Comparison of ENCODE assay signal across 16 cellular contexts in genomic region chr12:94284046-94284445, GRCh38.
DNase-seq lines count a peak whose midpoint lies in the region; ATAC-seq and TF ChIP-seq lines count a peak whose summit lies in the region.
"Had no signal": no experiment of that assay in that cellular context is flagged by ENCODE, and none has a peak within 500 bp of the region (broad histone marks: within the 10 kb centered on the region; RNA-seq: fewer than 3 reads in every experiment).

No MANE protein-coding gene starts in this region.

- no peaks in the 10 kb centered on the region for H3K36me3 ChIP-seq in suprapubic skin

- H3K27me3 Mint-ChIP-seq in T-cell: no peaks in the 10 kb centered on the region
- H3K27me3 Mint-ChIP-seq in effector memory CD8-positive, alpha-beta T cell: no peaks in the 10 kb centered on the region
- no peaks in the 10 kb centered on the region for H3K27me3 Mint-ChIP-seq in stimulated activated memory B cell treated with anti-CD40 and anti-IgM and Interleukin-4, amounts not matched to agents 10 μg/mL and 1 μg/mL and 100 μg/mL, for 72 hours
- no peaks in the 10 kb centered on the region for H3K27me3 Mint-ChIP-seq in natural killer cell treated with Interleukin-12 subunit alpha and Interleukin-12 subunit beta and Interleukin-15 and Interleukin-18, amount 100 ng/mL, for 72 hours
- peaks cover 24% of the 10 kb centered on the region for H3K27me3 Mint-ChIP-seq in HFFc6 (ENCODE audit: insufficient read depth)
- H3K27me3 Mint-ChIP-seq: B cell; CD4-positive, alpha-beta T cell; IgD-negative memory B cell had no signal

- WGBS in suprapubic skin: 92% methylated on average over 1 of the region's 1 CpG

- peak overlapping the region; percentile 55 to 95 for H3K27ac Mint-ChIP-seq in T-cell
- H3K27ac Mint-ChIP-seq in effector memory CD8-positive, alpha-beta T cell: peak overlapping the region; percentile 89 to 96
- peak overlapping the region; percentile 69 for H3K27ac Mint-ChIP-seq in stimulated activated memory B cell treated with anti-CD40 and anti-IgM and Interleukin-4, amounts not matched to agents 10 μg/mL and 1 μg/mL and 100 μg/mL, for 72 hours
- no peak overlapping the region for H3K27ac Mint-ChIP-seq in natural killer cell treated with Interleukin-12 subunit alpha and Interleukin-12 subunit beta and Interleukin-15 and Interleukin-18, amount 100 ng/mL, for 72 hours
- H3K27ac Mint-ChIP-seq in HFFc6: no peak overlapping the region

- H3K4me1 Mint-ChIP-seq in T-cell (peaks cover 22 to 36% (median 26%) of the 10 kb centered on the region in 3 donors), HFFc6 (ENCODE audit: low read depth) (peaks cover 9% of the 10 kb centered on the region)
- peaks cover 28 to 37% of the 10 kb centered on the region in 2 donors for H3K4me1 Mint-ChIP-seq in effector memory CD8-positive, alpha-beta T cell (ENCODE audit: low read depth in 2 of 2)
- peaks cover 46% of the 10 kb centered on the region for H3K4me1 Mint-ChIP-seq in stimulated activated memory B cell treated with anti-CD40 and anti-IgM and Interleukin-4, amounts not matched to agents 10 μg/mL and 1 μg/mL and 100 μg/mL, for 72 hours
- peaks cover 21 to 29% of the 10 kb centered on the region in 2 donors for H3K4me1 Mint-ChIP-seq in natural killer cell treated with Interleukin-12 subunit alpha and Interleukin-12 subunit beta and Interleukin-15 and Interleukin-18, amount 100 ng/mL, for 72 hours (ENCODE audit: low read depth in 2 of 2)

- TF ChIP-seq CTCF in suprapubic skin (IDR thresholded peaks at IDR 0.05) (no peak), HFFc6 (IDR thresholded peaks at IDR 0.05) (no peak)

- DNase-seq in EH (ENCODE audit: low read depth): peak; percentile 60
- DNase-seq in T-cell: no peak
- no peak for DNase-seq in effector memory CD8-positive, alpha-beta T cell
- DNase-seq in suprapubic skin (ENCODE audit: low spot score in 2 of 2): no peak
- DNase-seq in natural killer cell treated with Interleukin-12 subunit alpha and Interleukin-12 subunit beta and Interleukin-15 and Interleukin-18, amount 100 ng/mL, for 72 hours (ENCODE audit: low spot score): no peak
- no peak for DNase-seq in HFFc6
- DNase-seq: C1 segment of cervical spinal cord; Caco-2; CD4-positive, alpha-beta T cell; DND-41; GM23248 had no signal

- no peak overlapping the region for H3K27ac ChIP-seq in suprapubic skin
- H3K27ac ChIP-seq: GM23248 had no signal

- CTCF ChIA-PET in T-cell (lab: Charles Lee): interaction anchor here in 1 of 2 donors (0.7 kb wide), 1 partner anchor 11 kb away, joined by 4 read pairs; no protein-coding TSS in a partner anchor

- H3K4me3 ChIP-seq in suprapubic skin: no peak overlapping the region
- H3K4me3 ChIP-seq: GM12878, GM23248 had no signal

- no peaks in the 10 kb centered on the region for H3K9me3 Mint-ChIP-seq in T-cell
- no peaks in the 10 kb centered on the region for H3K9me3 Mint-ChIP-seq in effector memory CD8-positive, alpha-beta T cell
- no peaks in the 10 kb centered on the region for H3K9me3 Mint-ChIP-seq in stimulated activated memory B cell treated with anti-CD40 and anti-IgM and Interleukin-4, amounts not matched to agents 10 μg/mL and 1 μg/mL and 100 μg/mL, for 72 hours
- peaks cover 5% of the 10 kb centered on the region for H3K9me3 Mint-ChIP-seq in natural killer cell treated with Interleukin-12 subunit alpha and Interleukin-12 subunit beta and Interleukin-15 and Interleukin-18, amount 100 ng/mL, for 72 hours
- H3K9me3 Mint-ChIP-seq in HFFc6: no peaks in the 10 kb centered on the region
- H3K9me3 Mint-ChIP-seq: CD4-positive, alpha-beta T cell had no signal

- H3K27me3 ChIP-seq in suprapubic skin: no peaks in the 10 kb centered on the region

- no peak for ATAC-seq in T-cell (replicated peaks in 1 of 4)
- ATAC-seq in effector memory CD8-positive, alpha-beta T cell (replicated peaks): no peak
- no peak for ATAC-seq in stimulated activated memory B cell treated with anti-CD40 and anti-IgM and Interleukin-4, amounts not matched to agents 10 μg/mL and 1 μg/mL and 100 μg/mL, for 72 hours
- ATAC-seq in natural killer cell treated with Interleukin-12 subunit alpha and Interleukin-12 subunit beta and Interleukin-15 and Interleukin-18, amount 100 ng/mL, for 72 hours: no peak
- ATAC-seq: GM12878, HCT116 had no signal

- TF ChIP-seq POLR2A in suprapubic skin (IDR thresholded peaks at IDR 0.05): no peak

- H3K4me3 Mint-ChIP-seq in T-cell: no peak overlapping the region
- no peak overlapping the region for H3K4me3 Mint-ChIP-seq in effector memory CD8-positive, alpha-beta T cell
- H3K4me3 Mint-ChIP-seq in stimulated activated memory B cell treated with anti-CD40 and anti-IgM and Interleukin-4, amounts not matched to agents 10 μg/mL and 1 μg/mL and 100 μg/mL, for 72 hours: no peak overlapping the region
- H3K4me3 Mint-ChIP-seq in natural killer cell treated with Interleukin-12 subunit alpha and Interleukin-12 subunit beta and Interleukin-15 and Interleukin-18, amount 100 ng/mL, for 72 hours: no peak overlapping the region
- no peak overlapping the region for H3K4me3 Mint-ChIP-seq in HFFc6
- H3K4me3 Mint-ChIP-seq: B cell; CD4-positive, alpha-beta T cell had no signal

- H3K36me3 Mint-ChIP-seq in T-cell (peaks cover 54% of the 10 kb centered on the region), HFFc6 (ENCODE audit: low read depth) (no peaks in the 10 kb centered on the region)
- peaks cover 30% of the 10 kb centered on the region for H3K36me3 Mint-ChIP-seq in effector memory CD8-positive, alpha-beta T cell (ENCODE audit: insufficient read depth)
- peaks cover 70% of the 10 kb centered on the region for H3K36me3 Mint-ChIP-seq in stimulated activated memory B cell treated with anti-CD40 and anti-IgM and Interleukin-4, amounts not matched to agents 10 μg/mL and 1 μg/mL and 100 μg/mL, for 72 hours
- peaks cover 6% of the 10 kb centered on the region for H3K36me3 Mint-ChIP-seq in natural killer cell treated with Interleukin-12 subunit alpha and Interleukin-12 subunit beta and Interleukin-15 and Interleukin-18, amount 100 ng/mL, for 72 hours

- no peaks in the 10 kb centered on the region for H3K4me1 ChIP-seq in suprapubic skin
- H3K4me1 ChIP-seq: Caco-2 had no signal

- TF ChIP-seq EP300 in suprapubic skin (IDR thresholded peaks at IDR 0.05): no peak

- H3K9me3 ChIP-seq in suprapubic skin: no peaks in the 10 kb centered on the region
- H3K9me3 ChIP-seq: Caco-2 had no signal

- POLR2A ChIA-PET in T-cell (lab: Charles Lee): no interaction called here

Comparison
In these comparisons a context has a peak if more than half of its experiments do, and no peak if none do; other contexts are left out.
1. H3K27ac Mint-ChIP-seq: peak in T-cell (2 of 2), effector memory CD8-positive, alpha-beta T cell (2 of 2) and stimulated activated memory B cell treated with anti-CD40 and anti-IgM and Interleukin-4, amounts not matched to agents 10 μg/mL and 1 μg/mL and 100 μg/mL, for 72 hours (single experiment); none in natural killer cell treated with Interleukin-12 subunit alpha and Interleukin-12 subunit beta and Interleukin-15 and Interleukin-18, amount 100 ng/mL, for 72 hours (0 of 2) and HFFc6 (single experiment).